21 cellular contexts compared by ENCODE assay signal in genomic region chr7:3165681-3166580, GRCh38.
"Had no signal": no experiment of that assay in that cellular context is flagged by ENCODE, and none has a peak within 500 bp of the region (broad histone marks: within the 10 kb centered on the region; RNA-seq: fewer than 3 reads in every experiment).

No MANE protein-coding gene starts in this region.

- H3K36me3 ChIP-seq: right atrium auricular region, suprapubic skin, thyroid gland, upper lobe of left lung, uterus had no signal

- DNase-seq: effector CD4-positive, alpha-beta T cell; endodermal cell; erythroblast; foreskin melanocyte; head of caudate nucleus; kidney; left cardiac atrium; mammary epithelial cell; naive thymus-derived CD4-positive, alpha-beta T cell; nephron progenitor cell; small intestine; stimulated activated CD4-positive, alpha-beta T cell treated with anti-CD3 and anti-CD28 coated beads, Interleukin-12 subunit alpha, Interleukin-12 subunit beta, amount 100 ng/mL, for 4 hours; stimulated activated naive CD4-positive, alpha-beta T cell treated with Interleukin-2 at 50 U/mL for 16 hours; thyroid gland; upper lobe of left lung; uterus had no signal

- H3K79me2 ChIP-seq: hepatocyte had no signal

- H3K27me3 ChIP-seq: hepatocyte, right atrium auricular region, thyroid gland, upper lobe of left lung, uterus had no signal

- FAIRE-seq: endothelial cell of umbilical vein, kidney, small intestine had no signal

- ATAC-seq: left cardiac atrium; naive thymus-derived CD4-positive, alpha-beta T cell had no signal

- H3K4me3 ChIP-seq: coronary artery, hepatocyte, right atrium auricular region, suprapubic skin, thyroid gland, upper lobe of left lung, uterus had no signal

- H3K27ac Mint-ChIP-seq: endodermal cell, nephron progenitor cell had no signal

- H3K9me3 Mint-ChIP-seq: naive thymus-derived CD4-positive, alpha-beta T cell had no signal

- H3K4me3 Mint-ChIP-seq: endodermal cell; naive thymus-derived CD4-positive, alpha-beta T cell; nephron progenitor cell had no signal

- H3K27ac ChIP-seq: coronary artery, hepatocyte, suprapubic skin, thyroid gland, upper lobe of left lung, uterus had no signal

- H3K4me1 ChIP-seq: suprapubic skin, thyroid gland, upper lobe of left lung, uterus had no signal

- H2AFZ ChIP-seq: hepatocyte had no signal

- H3K4me2 ChIP-seq: hepatocyte had no signal

- H3K9me3 ChIP-seq: right atrium auricular region, suprapubic skin, thyroid gland, upper lobe of left lung, uterus had no signal
